9 cellular contexts compared by ENCODE assay signal in the genomic region with DNA sequence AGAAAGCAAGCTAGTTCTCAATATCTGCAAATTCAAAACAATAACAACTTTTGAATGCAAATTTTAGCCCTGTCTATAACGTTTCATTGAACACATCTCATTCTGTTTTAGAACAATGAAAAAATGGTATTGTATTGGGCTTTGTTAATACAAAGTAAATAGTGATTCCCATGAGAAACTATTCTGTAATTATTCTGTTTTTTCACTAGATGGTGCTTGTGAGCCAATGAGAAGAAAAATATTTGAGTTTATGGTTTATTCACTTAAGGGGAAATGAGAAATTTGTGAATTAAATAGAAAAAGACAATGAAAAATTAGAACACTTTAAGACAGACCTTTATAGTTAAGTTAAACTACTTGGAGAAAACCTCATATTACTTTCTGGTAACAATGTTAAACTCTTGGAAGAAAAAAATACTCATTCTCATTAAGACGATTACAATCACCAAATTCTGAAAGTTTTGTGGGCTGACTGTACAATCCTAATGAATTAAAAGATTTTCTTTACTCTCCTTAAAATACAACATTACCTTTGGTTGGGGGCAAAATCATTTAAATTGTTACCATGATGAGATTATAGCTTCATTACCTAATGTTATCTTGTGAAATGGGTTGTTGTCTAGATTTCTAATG.
DNase-seq lines count a peak whose midpoint lies in the region; ATAC-seq and TF ChIP-seq lines count a peak whose summit lies in the region.
"Had no signal": no experiment of that assay in that cellular context is flagged by ENCODE, and none has a peak within 500 bp of the region (broad histone marks: within the 10 kb centered on the region; RNA-seq: fewer than 3 reads in every experiment).

No MANE protein-coding gene starts in this region.

- peak; percentile 21 to 77 (median 62) for TF ChIP-seq CTCF in dorsolateral prefrontal cortex (IDR thresholded peaks at IDR 0.05 in 54 of 56, conservative IDR thresholded peaks at IDR 0.05 in 2 of 56; ENCODE audit: low read depth in 1 of 56, partially characterized antibody in 56 of 56)
- TF ChIP-seq CTCF in omental fat pad (IDR thresholded peaks at IDR 0.05) = no peak

- DNase-seq in A172 (ENCODE audit: low spot score) (peak; percentile 19), NCI-H69 (lab: John Stamatoyannopoulos, UW) (peak; percentile 32), dorsolateral prefrontal cortex (no peak), pons (ENCODE audit: low spot score) (peak; percentile 33), omental fat pad (ENCODE audit: low spot score) (no peak), ureter (ENCODE audit: low spot score) (no peak)
- DNase-seq in activated T-cell treated with anti-CD3 and anti-CD28 coated beads, Interleukin-2, amount 50 U/mL, for 72 hours = no peak

- H3K27ac ChIP-seq in dorsolateral prefrontal cortex = no peak overlapping the region

- no peaks in the 10 kb centered on the region for H3K27me3 ChIP-seq in dorsolateral prefrontal cortex

- H3K36me3 Mint-ChIP-seq in activated T-cell treated with anti-CD3 and anti-CD28 coated beads, Interleukin-2, amount 50 U/mL, for 72 hours (ENCODE audit: insufficient read depth in 2 of 2) = no peaks in the 10 kb centered on the region
- H3K36me3 Mint-ChIP-seq: activated naive CD8-positive, alpha-beta T cell had no signal

- H3K4me1 Mint-ChIP-seq in activated T-cell treated with anti-CD3 and anti-CD28 coated beads, Interleukin-2, amount 50 U/mL, for 72 hours (ENCODE audit: low read depth) = no peaks in the 10 kb centered on the region

- H3K27ac Mint-ChIP-seq in activated T-cell treated with anti-CD3 and anti-CD28 coated beads, Interleukin-2, amount 50 U/mL, for 72 hours = no peak overlapping the region
- H3K27ac Mint-ChIP-seq: activated naive CD8-positive, alpha-beta T cell had no signal

- intact Hi-C loops in dorsolateral prefrontal cortex (cut with DNase I) = no loop called here

- no peaks in the 10 kb centered on the region for H3K9me3 Mint-ChIP-seq in activated T-cell treated with anti-CD3 and anti-CD28 coated beads, Interleukin-2, amount 50 U/mL, for 72 hours

- H3K4me3 ChIP-seq in dorsolateral prefrontal cortex = no peak overlapping the region

- H3K4me3 Mint-ChIP-seq in activated T-cell treated with anti-CD3 and anti-CD28 coated beads, Interleukin-2, amount 50 U/mL, for 72 hours = no peak overlapping the region
- H3K4me3 Mint-ChIP-seq: activated naive CD8-positive, alpha-beta T cell had no signal

- peaks cover 12% of the 10 kb centered on the region for H3K27me3 Mint-ChIP-seq in activated T-cell treated with anti-CD3 and anti-CD28 coated beads, Interleukin-2, amount 50 U/mL, for 72 hours (ENCODE audit: low read depth)

- ATAC-seq in GM18498 (IDR thresholded peaks at IDR 0.05; ENCODE audit: unreplicated experiment) (peak; percentile 41), omental fat pad (ENCODE audit: low FRiP score) (no peak)
- ATAC-seq in activated T-cell treated with anti-CD3 and anti-CD28 coated beads, Interleukin-2, amount 50 U/mL, for 72 hours (replicated peaks in 1 of 2) = no peak

Comparison
In these comparisons a context has a peak if more than half of its experiments do, and no peak if none do; other contexts are left out.
1. DNase-seq: peak in A172 (single experiment), NCI-H69 (single experiment) and pons (single experiment); none in dorsolateral prefrontal cortex (0 of 10), activated T-cell treated with anti-CD3 and anti-CD28 coated beads, Interleukin-2, amount 50 U/mL, for 72 hours (0 of 2), omental fat pad (single experiment) and ureter (single experiment).
2. CTCF ChIP-seq: peak in dorsolateral prefrontal cortex (56 of 56); none in omental fat pad (0 of 3).